1 cellular context compared by ENCODE assay signal in genomic region chr9:129888085-129888808, GRCh38.
A peak's percentile ranks its signal among the peaks of the same experiment; 100 is the strongest.
TF ChIP-seq lines count a peak whose summit lies in the region.

No MANE protein-coding gene starts in this region.

TF ChIP-seq in GM12878, 131 proteins besides CTCF, POLR2A, EP300 and RAD21 (continued from another document and continues in another):
- peak; percentile 98 for TF ChIP-seq MLLT1 (IDR thresholded peaks at IDR 0.05)
- TF ChIP-seq IKZF2 (IDR thresholded peaks at IDR 0.05): peak; percentile 100; a peak in 3 of 4 replicates
- TF ChIP-seq ASH2L (IDR thresholded peaks at IDR 0.05; ENCODE audit: borderline replicate concordance, low read depth): 0 out of 2 replicates have a peak, but pooled peaks have one; percentile 64
- peak; percentile 76 for TF ChIP-seq MEF2A (IDR thresholded peaks at IDR 0.05; ENCODE audit: insufficient read depth, low read depth, low read length)
- peak; percentile 96 for TF ChIP-seq CREM (IDR thresholded peaks at IDR 0.05; ENCODE audit: low read depth)
- TF ChIP-seq FOXM1 (IDR thresholded peaks at IDR 0.05; ENCODE audit: low read depth, low read length): no peak
- peak; percentile 92; the same call in 1 of the 2 replicates for TF ChIP-seq SMARCA5 (IDR thresholded peaks at IDR 0.05)
- peak; percentile 99 for TF ChIP-seq MEF2B (IDR thresholded peaks at IDR 0.05; ENCODE audit: partially characterized antibody, poor library complexity, severe bottlenecking)
- no peak; the same call in 1 of the 2 replicates for TF ChIP-seq STAT1 (conservative IDR thresholded peaks at IDR 0.05)
- TF ChIP-seq ESRRA (IDR thresholded peaks at IDR 0.05; ENCODE audit: low read length): no peak
- TF ChIP-seq PAX8 (IDR thresholded peaks at IDR 0.05): no peak
- no peak for TF ChIP-seq NFIC (IDR thresholded peaks at IDR 0.05; ENCODE audit: low read depth, low read length)
- no peak for TF ChIP-seq RB1 (IDR thresholded peaks at IDR 0.05; ENCODE audit: borderline replicate concordance)
- TF ChIP-seq MTA3 (IDR thresholded peaks at IDR 0.05; ENCODE audit: borderline replicate concordance, low read length): no peak
- peak; percentile 98 for TF ChIP-seq BCL3 (IDR thresholded peaks at IDR 0.05; ENCODE audit: borderline replicate concordance, insufficient read depth, low read depth, low read length, poor library complexity, severe bottlenecking)
- peak; percentile 91 for TF ChIP-seq TARDBP (IDR thresholded peaks at IDR 0.05; ENCODE audit: borderline replicate concordance)
- no peak for TF ChIP-seq FOS (IDR thresholded peaks at IDR 0.05; ENCODE audit: borderline replicate concordance, extremely low read depth, insufficient read length)
- TF ChIP-seq E2F8 (IDR thresholded peaks at IDR 0.05; ENCODE audit: low read depth, partially characterized antibody): peak; percentile 77
- TF ChIP-seq PML (IDR thresholded peaks at IDR 0.05; ENCODE audit: low read length): no peak
- TF ChIP-seq IRF3 (IDR thresholded peaks at IDR 0.05): no peak
- TF ChIP-seq ZNF217 (IDR thresholded peaks at IDR 0.05): no peak
- TF ChIP-seq PRDM15 (CRISPR knock-in tag; IDR thresholded peaks at IDR 0.05): no peak
- TF ChIP-seq USF1 (IDR thresholded peaks at IDR 0.05; ENCODE audit: borderline replicate concordance, extremely low read length, insufficient read depth, low read depth, low read length): no peak
- TF ChIP-seq ZNF207 (IDR thresholded peaks at IDR 0.05; ENCODE audit: borderline replicate concordance): 0 out of 2 replicates have a peak, but pooled peaks have one; percentile 79
- peak; percentile 96 for TF ChIP-seq ELK1 (IDR thresholded peaks at IDR 0.05; ENCODE audit: low read depth, low read length)
- TF ChIP-seq RUNX3 (IDR thresholded peaks at IDR 0.05; ENCODE audit: low read length): no peak
- TF ChIP-seq ZZZ3 (IDR thresholded peaks at IDR 0.05; ENCODE audit: control insufficient read depth, insufficient read length, low read depth): no peak
- TF ChIP-seq SMAD1 (IDR thresholded peaks at IDR 0.05; ENCODE audit: low read depth, partially characterized antibody): peak; percentile 81
- no peak for TF ChIP-seq ZNF384 (IDR thresholded peaks at IDR 0.05; ENCODE audit: borderline replicate concordance, low read depth, low read length)
- TF ChIP-seq SUPT20H (IDR thresholded peaks at IDR 0.05; ENCODE audit: borderline replicate concordance, control insufficient read depth, low read depth, low read length): no peak
- peak; percentile 77 for TF ChIP-seq MYB (IDR thresholded peaks at IDR 0.05; ENCODE audit: borderline replicate concordance, low read depth, low read length)
- no peak for TF ChIP-seq YBX1 (IDR thresholded peaks at IDR 0.05)
- TF ChIP-seq NFXL1 (IDR thresholded peaks at IDR 0.05; ENCODE audit: borderline replicate concordance): no peak
- no peak for TF ChIP-seq ZNF274 (IDR thresholded peaks at IDR 0.05; ENCODE audit: insufficient read depth, insufficient read length)
- peak; percentile 100 for TF ChIP-seq IKZF1 (conservative IDR thresholded peaks at IDR 0.05)
- TF ChIP-seq CBFB (IDR thresholded peaks at IDR 0.05; ENCODE audit: low read depth): peak; percentile 100
- TF ChIP-seq PKNOX1 (IDR thresholded peaks at IDR 0.05): peak; percentile 96
- TF ChIP-seq RAD51 (IDR thresholded peaks at IDR 0.05): no peak
- TF ChIP-seq ZBTB4 (CRISPR knock-in tag; IDR thresholded peaks at IDR 0.05): 0 out of 2 replicates have a peak, but pooled peaks have one; percentile 43
- peak; percentile 89 for TF ChIP-seq RELA (IDR thresholded peaks at IDR 0.05; ENCODE audit: borderline replicate concordance, partially characterized antibody)
- peak; percentile 98 for TF ChIP-seq PAX5 (IDR thresholded peaks at IDR 0.05; ENCODE audit: borderline replicate concordance, low read depth, low read length)
- peak; percentile 96 for TF ChIP-seq POLR2AphosphoS5 (IDR thresholded peaks at IDR 0.05; ENCODE audit: low read length)
- TF ChIP-seq USF2 (IDR thresholded peaks at IDR 0.05; ENCODE audit: borderline replicate concordance, low read depth, low read length): no peak
